In the genomic region with DNA sequence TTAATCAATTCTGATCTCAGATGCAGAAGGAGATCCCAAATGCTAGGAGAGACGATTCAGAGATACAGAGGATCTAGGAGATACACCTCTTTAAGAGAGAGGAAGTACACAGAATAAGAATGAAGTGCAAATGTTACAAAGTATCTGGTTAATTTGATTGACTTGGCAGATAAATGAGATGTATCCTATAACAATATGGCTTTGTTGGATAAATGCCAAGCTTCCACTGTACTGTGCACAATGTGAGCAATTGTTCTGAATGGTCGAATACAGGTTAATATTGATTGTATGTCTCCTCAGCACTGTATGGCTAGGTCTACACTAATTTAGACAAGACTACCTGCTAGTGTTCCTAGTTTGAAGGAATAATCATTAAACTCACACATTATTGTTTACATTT, we compare ENCODE assay signal across 1 cellular context.
TF ChIP-seq lines count a peak whose summit lies in the region.

No MANE protein-coding gene starts in this region.

TF ChIP-seq in HCT116, 20 proteins besides CTCF, POLR2A, EP300 and RAD21:
- TF ChIP-seq POLR2AphosphoS5 (IDR thresholded peaks at IDR 0.05; ENCODE audit: low read depth, low read length) (no peak), SIN3A (IDR thresholded peaks at IDR 0.05; ENCODE audit: low read depth) (no peak), TCF7L2 (IDR thresholded peaks at IDR 0.05; ENCODE audit: borderline replicate concordance, extremely low read depth, insufficient read depth, insufficient read length) (no peak), EZH2 (IDR thresholded peaks at IDR 0.05) (no peak), YY1 (IDR thresholded peaks at IDR 0.05; ENCODE audit: extremely low read depth, insufficient replicate concordance, low read depth, low read length) (no peak), CEBPB (IDR thresholded peaks at IDR 0.05; ENCODE audit: low read depth) (no peak), FOSL1 (IDR thresholded peaks at IDR 0.05; ENCODE audit: low read depth) (no peak), EZH2phosphoT487 (IDR thresholded peaks at IDR 0.05; ENCODE audit: borderline replicate concordance) (no peak), SP1 (IDR thresholded peaks at IDR 0.05; ENCODE audit: low read depth) (no peak), EGR1 (IDR thresholded peaks at IDR 0.05; ENCODE audit: low read depth) (no peak), JUND (IDR thresholded peaks at IDR 0.05) (no peak)
- TF ChIP-seq, protein P1, sequence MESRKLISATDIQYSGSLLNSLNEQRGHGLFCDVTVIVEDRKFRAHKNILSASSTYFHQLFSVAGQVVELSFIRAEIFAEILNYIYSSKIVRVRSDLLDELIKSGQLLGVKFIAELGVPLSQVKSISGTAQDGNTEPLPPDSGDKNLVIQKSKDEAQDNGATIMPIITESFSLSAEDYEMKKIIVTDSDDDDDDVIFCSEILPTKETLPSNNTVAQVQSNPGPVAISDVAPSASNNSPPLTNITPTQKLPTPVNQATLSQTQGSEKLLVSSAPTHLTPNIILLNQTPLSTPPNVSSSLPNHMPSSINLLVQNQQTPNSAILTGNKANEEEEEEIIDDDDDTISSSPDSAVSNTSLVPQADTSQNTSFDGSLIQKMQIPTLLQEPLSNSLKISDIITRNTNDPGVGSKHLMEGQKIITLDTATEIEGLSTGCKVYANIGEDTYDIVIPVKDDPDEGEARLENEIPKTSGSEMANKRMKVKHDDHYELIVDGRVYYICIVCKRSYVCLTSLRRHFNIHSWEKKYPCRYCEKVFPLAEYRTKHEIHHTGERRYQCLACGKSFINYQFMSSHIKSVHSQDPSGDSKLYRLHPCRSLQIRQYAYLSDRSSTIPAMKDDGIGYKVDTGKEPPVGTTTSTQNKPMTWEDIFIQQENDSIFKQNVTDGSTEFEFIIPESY (IDR thresholded peaks at IDR 0.05; ENCODE audit: extremely low read depth, insufficient replicate concordance, low read length) = no peak
- TF ChIP-seq, protein P2, sequence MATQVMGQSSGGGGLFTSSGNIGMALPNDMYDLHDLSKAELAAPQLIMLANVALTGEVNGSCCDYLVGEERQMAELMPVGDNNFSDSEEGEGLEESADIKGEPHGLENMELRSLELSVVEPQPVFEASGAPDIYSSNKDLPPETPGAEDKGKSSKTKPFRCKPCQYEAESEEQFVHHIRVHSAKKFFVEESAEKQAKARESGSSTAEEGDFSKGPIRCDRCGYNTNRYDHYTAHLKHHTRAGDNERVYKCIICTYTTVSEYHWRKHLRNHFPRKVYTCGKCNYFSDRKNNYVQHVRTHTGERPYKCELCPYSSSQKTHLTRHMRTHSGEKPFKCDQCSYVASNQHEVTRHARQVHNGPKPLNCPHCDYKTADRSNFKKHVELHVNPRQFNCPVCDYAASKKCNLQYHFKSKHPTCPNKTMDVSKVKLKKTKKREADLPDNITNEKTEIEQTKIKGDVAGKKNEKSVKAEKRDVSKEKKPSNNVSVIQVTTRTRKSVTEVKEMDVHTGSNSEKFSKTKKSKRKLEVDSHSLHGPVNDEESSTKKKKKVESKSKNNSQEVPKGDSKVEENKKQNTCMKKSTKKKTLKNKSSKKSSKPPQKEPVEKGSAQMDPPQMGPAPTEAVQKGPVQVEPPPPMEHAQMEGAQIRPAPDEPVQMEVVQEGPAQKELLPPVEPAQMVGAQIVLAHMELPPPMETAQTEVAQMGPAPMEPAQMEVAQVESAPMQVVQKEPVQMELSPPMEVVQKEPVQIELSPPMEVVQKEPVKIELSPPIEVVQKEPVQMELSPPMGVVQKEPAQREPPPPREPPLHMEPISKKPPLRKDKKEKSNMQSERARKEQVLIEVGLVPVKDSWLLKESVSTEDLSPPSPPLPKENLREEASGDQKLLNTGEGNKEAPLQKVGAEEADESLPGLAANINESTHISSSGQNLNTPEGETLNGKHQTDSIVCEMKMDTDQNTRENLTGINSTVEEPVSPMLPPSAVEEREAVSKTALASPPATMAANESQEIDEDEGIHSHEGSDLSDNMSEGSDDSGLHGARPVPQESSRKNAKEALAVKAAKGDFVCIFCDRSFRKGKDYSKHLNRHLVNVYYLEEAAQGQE (IDR thresholded peaks at IDR 0.05; ENCODE audit: low read depth) = no peak
- TF ChIP-seq, protein P3, sequence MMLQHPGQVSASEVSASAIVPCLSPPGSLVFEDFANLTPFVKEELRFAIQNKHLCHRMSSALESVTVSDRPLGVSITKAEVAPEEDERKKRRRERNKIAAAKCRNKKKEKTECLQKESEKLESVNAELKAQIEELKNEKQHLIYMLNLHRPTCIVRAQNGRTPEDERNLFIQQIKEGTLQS (IDR thresholded peaks at IDR 0.05) = no peak
